ENCODE assay signal across 25 cellular contexts in the genomic region with DNA sequence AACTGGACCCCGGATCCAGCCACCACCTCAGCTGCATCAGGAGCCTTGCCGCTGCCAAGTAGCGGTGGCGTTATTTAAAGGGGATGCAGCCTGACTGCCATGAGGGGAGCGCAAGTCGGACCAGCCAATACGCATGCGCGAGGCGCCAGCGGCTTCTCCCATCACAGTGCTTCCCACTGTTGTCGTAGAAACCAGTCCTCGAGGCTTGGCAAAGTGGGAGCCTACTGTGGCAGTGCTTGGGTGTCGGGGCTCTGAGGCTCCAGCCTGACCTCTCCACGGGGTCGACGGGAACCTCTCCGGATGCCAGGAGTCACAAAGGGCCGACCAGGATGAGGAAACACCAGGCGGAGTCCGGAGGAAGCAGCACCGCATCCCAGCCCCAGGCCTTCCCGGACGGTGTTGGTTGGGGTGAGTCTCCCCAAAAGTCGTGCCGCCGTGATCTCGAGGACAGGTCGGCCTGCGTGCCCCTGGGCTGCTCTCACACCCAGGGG.
"Had no signal": no experiment of that assay in that cellular context is flagged by ENCODE, and none has a peak within 500 bp of the region (broad histone marks: within the 10 kb centered on the region; RNA-seq: fewer than 3 reads in every experiment).

No MANE protein-coding gene starts in this region.

- FAIRE-seq: islet of Langerhans, kidney had no signal

- H3K27ac ChIP-seq: left lung, lower lobe of right lung, neutrophil, parathyroid adenoma, psoas muscle, right lobe of liver, stomach, thoracic aorta, tibial artery, vagina had no signal

- H3K27me3 ChIP-seq: left lung, neutrophil, right lobe of liver, stomach, tibial artery, vagina had no signal

- ATAC-seq: left colon; left lung; lower lobe of right lung; naive thymus-derived CD8-positive, alpha-beta T cell; psoas muscle; right lobe of liver; stimulated activated naive B cell treated with anti-CD40 and anti-IgM and Interleukin-4, amounts not matched to agents 10 μg/mL and 1 μg/mL and 100 μg/mL, for 72 hours; stimulated activated naive CD8-positive, alpha-beta T cell treated with anti-CD3 and anti-CD28 coated beads, Interleukin-15, Interleukin-2, amounts not matched to agents 100 U/mL and 50 U/mL, for 24 hours had no signal

- H3K79me2 ChIP-seq: parathyroid adenoma had no signal

- DNase-seq: hypothalamus; immature natural killer cell; kidney; left colon; left lung; lower lobe of right lung; mammary epithelial cell; mesenchymal stem cell; naive thymus-derived CD8-positive, alpha-beta T cell; occipital lobe; psoas muscle; right lobe of liver; stimulated activated CD4-positive, alpha-beta T cell treated with anti-CD3 and anti-CD28 coated beads, Interleukin-2, amount 100 ng/mL, for 24 hours; stimulated activated CD4-positive, alpha-beta T cell treated with anti-CD3 and anti-CD28 coated beads, Interleukin-4, amount 100 ng/mL, for 1 hour; stimulated activated naive B cell treated with anti-CD40 and anti-IgM and Interleukin-4, amounts not matched to agents 10 μg/mL and 1 μg/mL and 100 μg/mL, for 72 hours; stimulated activated naive CD8-positive, alpha-beta T cell treated with anti-CD3 and anti-CD28 coated beads, Interleukin-15, Interleukin-2, amounts not matched to agents 100 U/mL and 50 U/mL, for 24 hours; stomach; tibial artery; trophoblast cell had no signal

- H3K9ac ChIP-seq: parathyroid adenoma had no signal

- H3K36me3 ChIP-seq: left lung, lower lobe of right lung, neutrophil, right lobe of liver, stomach, thoracic aorta, tibial artery, vagina had no signal

- H3K4me1 ChIP-seq: left lung, lower lobe of right lung, parathyroid adenoma, psoas muscle, right lobe of liver, stomach, tibial artery, vagina had no signal

- H3K4me2 ChIP-seq: smooth muscle cell had no signal

- H2AFZ ChIP-seq: parathyroid adenoma had no signal

- H3K9me3 ChIP-seq: lower lobe of right lung, neutrophil, psoas muscle, right lobe of liver, thoracic aorta, vagina had no signal

- H3K4me3 ChIP-seq: left lung, lower lobe of right lung, psoas muscle, right lobe of liver, smooth muscle cell, stomach, thoracic aorta, tibial artery, vagina had no signal
